In genomic region chr1:85378526-85378925, GRCh38 we compare ENCODE assay signal across 31 cellular contexts.
"Had no signal": no experiment of that assay in that cellular context is flagged by ENCODE, and none has a peak within 500 bp of the region (broad histone marks: within the 10 kb centered on the region; RNA-seq: fewer than 3 reads in every experiment).

No MANE protein-coding gene starts in this region.

- H3K4me1 Mint-ChIP-seq: activated B cell treated with CpG ODN at 0.5 μM for 24 hours; activated naive CD4-positive, alpha-beta T cell treated with anti-CD3 and anti-CD28 coated beads, Interleukin-2, amount 10 ng/mL, durations not matched to agents 7 days and 5 days; activated naive CD8-positive, alpha-beta T cell treated with anti-CD3 and anti-CD28 coated beads, Interleukin-2, amount 10 ng/mL, durations not matched to agents 7 days and 5 days; central memory CD8-positive, alpha-beta T cell; T-helper 17 cell had no signal

- H3K4me3 ChIP-seq: ascending aorta, coronary artery, dorsolateral prefrontal cortex had no signal

- H3K27me3 ChIP-seq: ascending aorta, dorsolateral prefrontal cortex had no signal

- DNase-seq: activated B cell treated with CpG ODN at 0.5 μM for 24 hours; activated CD4-positive, alpha-beta T cell treated with anti-CD3 and anti-CD28 coated beads for 48 hours; activated CD4-positive, alpha-beta T cell treated with anti-CD3 and anti-CD28 coated beads, Interleukin-2, amount 50 U/mL, for 1 hour; activated CD4-positive, alpha-beta T cell treated with anti-CD3 and anti-CD28 coated beads, Interleukin-2, amount 50 U/mL, for 48 hours; activated CD8-positive, alpha-beta memory T cell treated with anti-CD3 and anti-CD28 coated beads for 24 hours; activated CD8-positive, alpha-beta T cell treated with anti-CD3 and anti-CD28 coated beads for 36 hours; activated effector memory CD4-positive, alpha-beta T cell treated with anti-CD3 and anti-CD28 coated beads, Interleukin-2, amount 50 U/mL, for 16 hours; activated naive CD4-positive, alpha-beta T cell; activated naive CD4-positive, alpha-beta T cell treated with anti-CD3 and anti-CD28 coated beads, Interleukin-2, amount 10 ng/mL, durations not matched to agents 7 days and 5 days; activated naive CD8-positive, alpha-beta T cell treated with anti-CD3 and anti-CD28 coated beads, Interleukin-2, amount 10 ng/mL, durations not matched to agents 7 days and 5 days; activated T-cell treated with anti-CD3 and anti-CD28 coated beads, Interleukin-2, amount 50 U/mL, for 48 hours; dorsolateral prefrontal cortex; effector memory CD4-positive, alpha-beta T cell; endodermal cell; foreskin fibroblast; glutamatergic neuron; T-helper 1 cell; T-helper 17 cell; T1000; WERI-Rb-1 had no signal

- H3K9me3 Mint-ChIP-seq: activated naive CD4-positive, alpha-beta T cell treated with anti-CD3 and anti-CD28 coated beads, Interleukin-2, amount 10 ng/mL, durations not matched to agents 7 days and 5 days; activated naive CD8-positive, alpha-beta T cell treated with anti-CD3 and anti-CD28 coated beads, Interleukin-2, amount 10 ng/mL, durations not matched to agents 7 days and 5 days; activated T-helper 1 cell treated with anti-CD3 and anti-CD28 coated beads, Interleukin-12 subunit alpha, Interleukin-12 subunit beta, Interleukin-2, Interleukin-4 antibody, amounts not matched to agents 30 ng/mL and 10 ng/mL and 1 ng/mL, durations not matched to agents 14 hours and 24 hours and 36 hours; activated T-helper 2 cell treated with anti-CD3 and anti-CD28 coated beads, Interferon-gamma antibody, Interleukin-2, Interleukin-4, amounts not matched to agents 10 μg/mL and 5 μg/mL and 100 μg/mL, durations not matched to agents 14 hours and 24 hours and 36 hours; central memory CD8-positive, alpha-beta T cell; T-helper 2 cell treated with Interferon-gamma antibody and Interleukin-4, amounts not matched to agents 5 μg/mL and 100 μg/mL, for 36 hours had no signal

- H3K36me3 ChIP-seq: ascending aorta, WERI-Rb-1 had no signal

- H3K4me3 Mint-ChIP-seq: activated B cell treated with CpG ODN at 0.5 μM for 24 hours; activated CD8-positive, alpha-beta T cell treated with anti-CD3 and anti-CD28 coated beads for 36 hours; activated naive CD4-positive, alpha-beta T cell treated with anti-CD3 and anti-CD28 coated beads, Interleukin-2, amount 10 ng/mL, durations not matched to agents 7 days and 5 days; activated naive CD8-positive, alpha-beta T cell treated with anti-CD3 and anti-CD28 coated beads, Interleukin-2, amount 10 ng/mL, durations not matched to agents 7 days and 5 days; activated T-helper 1 cell treated with anti-CD3 and anti-CD28 coated beads, Interleukin-12 subunit alpha, Interleukin-12 subunit beta, Interleukin-2, Interleukin-4 antibody, amounts not matched to agents 30 ng/mL and 10 ng/mL and 1 ng/mL, durations not matched to agents 14 hours and 24 hours and 36 hours; brain; central memory CD8-positive, alpha-beta T cell; dendritic cell treated with granulocyte-macrophage colony-stimulating factor and Interleukin-4, amounts not matched to agents 40 ng/mL and 50 ng/mL, for 4 days; endodermal cell; T-helper 17 cell; T-helper 2 cell treated with Interferon-gamma antibody and Interleukin-4, amounts not matched to agents 5 μg/mL and 100 μg/mL, for 36 hours had no signal

- H3K27me3 Mint-ChIP-seq: activated B cell treated with CpG ODN at 0.5 μM for 24 hours; brain; dendritic cell treated with granulocyte-macrophage colony-stimulating factor and Interleukin-4, amounts not matched to agents 40 ng/mL and 50 ng/mL, for 4 days had no signal

- ATAC-seq: activated CD4-positive, CD25-positive, alpha-beta regulatory T cell treated with anti-CD3 and anti-CD28 coated beads, Interleukin-2, amount 50 U/mL, for 24 hours; activated CD8-positive, alpha-beta T cell treated with anti-CD3 and anti-CD28 coated beads for 36 hours; activated naive CD4-positive, alpha-beta T cell treated with anti-CD3 and anti-CD28 coated beads, Interleukin-2, amount 50 U/mL, for 72 hours; esophagus mucosa; T-helper 17 cell had no signal

- H3K27ac ChIP-seq: ascending aorta, coronary artery, dorsolateral prefrontal cortex, WERI-Rb-1 had no signal

- H3K36me3 Mint-ChIP-seq: activated naive CD4-positive, alpha-beta T cell treated with anti-CD3 and anti-CD28 coated beads, Interleukin-2, amount 10 ng/mL, durations not matched to agents 7 days and 5 days; activated naive CD4-positive, alpha-beta T cell treated with anti-CD3 and anti-CD28 coated beads, Interleukin-2, amount 50 U/mL, for 72 hours; activated naive CD8-positive, alpha-beta T cell treated with anti-CD3 and anti-CD28 coated beads, Interleukin-2, amount 10 ng/mL, durations not matched to agents 7 days and 5 days had no signal

- H3K27ac Mint-ChIP-seq: activated B cell treated with CpG ODN at 0.5 μM for 24 hours; activated CD8-positive, alpha-beta T cell treated with anti-CD3 and anti-CD28 coated beads for 36 hours; activated naive CD4-positive, alpha-beta T cell treated with anti-CD3 and anti-CD28 coated beads, Interleukin-2, amount 10 ng/mL, durations not matched to agents 7 days and 5 days; activated naive CD4-positive, alpha-beta T cell treated with anti-CD3 and anti-CD28 coated beads, Interleukin-2, amount 50 U/mL, for 72 hours; activated naive CD8-positive, alpha-beta T cell treated with anti-CD3 and anti-CD28 coated beads, Interleukin-2, amount 10 ng/mL, durations not matched to agents 7 days and 5 days; activated T-helper 1 cell treated with anti-CD3 and anti-CD28 coated beads, Interleukin-12 subunit alpha, Interleukin-12 subunit beta, Interleukin-2, Interleukin-4 antibody, amounts not matched to agents 30 ng/mL and 10 ng/mL and 1 ng/mL, durations not matched to agents 14 hours and 24 hours and 36 hours; activated T-helper 2 cell treated with anti-CD3 and anti-CD28 coated beads, Interferon-gamma antibody, Interleukin-2, Interleukin-4, amounts not matched to agents 10 μg/mL and 5 μg/mL and 100 μg/mL, durations not matched to agents 14 hours and 24 hours and 36 hours; dendritic cell treated with granulocyte-macrophage colony-stimulating factor and Interleukin-4, amounts not matched to agents 40 ng/mL and 50 ng/mL, for 4 days; endodermal cell; T-helper 17 cell; T-helper 2 cell treated with Interferon-gamma antibody and Interleukin-4, amounts not matched to agents 5 μg/mL and 100 μg/mL, for 36 hours had no signal
